Comparison of ENCODE assay signal across 15 cellular contexts in the genomic region with DNA sequence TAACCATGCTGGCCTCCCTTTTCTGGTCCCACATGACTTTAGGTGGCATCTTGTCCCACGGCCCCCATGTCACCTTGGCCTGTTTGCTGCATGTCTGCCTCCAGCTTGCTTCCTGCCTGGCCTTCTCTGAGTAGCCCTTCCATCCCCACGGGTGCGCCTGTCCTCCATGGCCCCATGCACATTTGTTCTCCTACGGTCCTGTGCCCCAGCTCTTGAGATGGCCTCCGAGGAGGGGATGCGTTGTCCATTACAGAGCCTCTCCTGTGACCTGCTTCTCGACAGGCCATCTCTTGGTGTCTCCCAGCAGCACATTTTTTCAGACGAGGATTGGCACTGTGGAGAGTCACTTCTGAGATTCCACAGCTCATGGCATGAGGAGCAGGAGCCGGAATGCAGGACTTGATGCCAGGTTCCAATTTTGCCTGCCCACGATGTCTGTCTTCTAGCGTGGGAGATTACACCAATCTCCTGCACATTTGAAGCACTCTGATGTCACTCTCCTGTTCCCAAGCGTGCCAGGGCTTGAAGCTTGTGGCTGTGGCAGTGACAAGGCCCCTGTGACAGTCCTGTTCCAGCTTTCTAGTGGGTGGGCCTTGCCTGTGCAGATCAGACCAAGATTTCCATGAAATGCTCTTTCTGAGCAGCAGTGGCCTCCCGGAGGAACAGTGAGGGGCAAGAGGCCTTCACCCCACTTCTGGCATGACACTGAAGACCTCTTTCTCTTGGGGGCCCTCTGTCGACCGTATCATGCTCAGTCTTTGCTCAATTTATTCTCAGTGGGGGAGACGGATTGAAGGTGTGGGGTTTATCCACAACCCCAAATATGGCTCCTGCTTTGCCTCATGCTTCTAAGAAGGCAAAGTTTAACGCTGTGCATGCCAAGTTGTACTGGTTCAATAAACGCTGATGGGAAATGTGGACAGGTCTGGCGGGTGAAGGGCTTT. TPM values are rescaled to one million over a fixed set of nuclear protein-coding genes. Genes with fewer than 3 reads are reported as not detected.
"Had no signal": no experiment of that assay in that cellular context is flagged by ENCODE, and none has a peak within 500 bp of the region (broad histone marks: within the 10 kb centered on the region; RNA-seq: fewer than 3 reads in every experiment).

No MANE protein-coding gene starts in this region.

- H3K36me3 ChIP-seq: ovary, thyroid gland, uterus had no signal

- H3K4me1 Mint-ChIP-seq: activated CD8-positive, alpha-beta memory T cell treated with anti-CD3 and anti-CD28 coated beads, Interleukin-2, amount 10 ng/mL, durations not matched to agents 7 days and 5 days; nephron progenitor cell had no signal

- H3K27ac Mint-ChIP-seq: activated CD8-positive, alpha-beta memory T cell treated with anti-CD3 and anti-CD28 coated beads, Interleukin-2, amount 10 ng/mL, durations not matched to agents 7 days and 5 days; activated naive CD8-positive, alpha-beta T cell; activated T-cell treated with anti-CD3 and anti-CD28 coated beads, Interleukin-2, amount 50 U/mL, for 24 hours; brain; effector memory CD8-positive, alpha-beta T cell; nephron progenitor cell; T-helper 17 cell had no signal

- H3K4me3 ChIP-seq: ovary, thyroid gland, uterus had no signal

- H3K4me1 ChIP-seq: thyroid gland, uterus had no signal

- ATAC-seq: activated CD8-positive, alpha-beta memory T cell treated with anti-CD3 and anti-CD28 coated beads, Interleukin-2, amount 10 ng/mL, durations not matched to agents 7 days and 5 days; effector memory CD8-positive, alpha-beta T cell; T-helper 17 cell had no signal

- DNase-seq: activated CD8-positive, alpha-beta memory T cell treated with anti-CD3 and anti-CD28 coated beads, Interleukin-2, amount 10 ng/mL, durations not matched to agents 7 days and 5 days; activated gamma-delta T cell; activated T-cell treated with anti-CD3 and anti-CD28 coated beads, Interleukin-2, amount 50 U/mL, for 24 hours; amygdala; effector memory CD8-positive, alpha-beta T cell; nephron progenitor cell; ovary; stimulated activated CD4-positive, alpha-beta T cell treated with anti-CD3 and anti-CD28 coated beads, Interleukin-15, amount 100 ng/mL, for 24 hours; stimulated activated CD4-positive, alpha-beta T cell treated with anti-CD3 and anti-CD28 coated beads, Interleukin-4, amount 100 ng/mL, for 4 hours; T-helper 17 cell; thyroid gland; uterus had no signal

- H3K27me3 Mint-ChIP-seq: activated CD8-positive, alpha-beta memory T cell treated with anti-CD3 and anti-CD28 coated beads, Interleukin-2, amount 10 ng/mL, durations not matched to agents 7 days and 5 days had no signal

- H3K36me3 Mint-ChIP-seq: activated CD8-positive, alpha-beta memory T cell treated with anti-CD3 and anti-CD28 coated beads, Interleukin-2, amount 10 ng/mL, durations not matched to agents 7 days and 5 days; activated naive CD8-positive, alpha-beta T cell; brain had no signal

- H3K9me3 ChIP-seq: ovary, thyroid gland, uterus had no signal

- H3K9me3 Mint-ChIP-seq: activated T-cell treated with anti-CD3 and anti-CD28 coated beads, Interleukin-2, amount 50 U/mL, for 24 hours; brain; effector memory CD8-positive, alpha-beta T cell; nephron progenitor cell had no signal

- H3K27me3 ChIP-seq: ovary, thyroid gland, uterus had no signal

- H3K27ac ChIP-seq: ovary, thyroid gland, uterus had no signal

- H3K4me3 Mint-ChIP-seq: activated CD8-positive, alpha-beta memory T cell treated with anti-CD3 and anti-CD28 coated beads, Interleukin-2, amount 10 ng/mL, durations not matched to agents 7 days and 5 days; activated naive CD8-positive, alpha-beta T cell; activated T-cell treated with anti-CD3 and anti-CD28 coated beads, Interleukin-2, amount 50 U/mL, for 24 hours; brain; effector memory CD8-positive, alpha-beta T cell; nephron progenitor cell; T-helper 17 cell had no signal

RNA-seq across cellular contexts. Expression of a gene that starts 13.4 kb away (rescaled TPM):
- total RNA-seq: epithelial cell of proximal tubule had no signal
